Comparison of ENCODE assay signal across 8 cellular contexts in genomic region chr1:48470506-48470905, GRCh38. TPM values are rescaled to one million over a fixed set of nuclear protein-coding genes. Genes with fewer than 3 reads are reported as not detected.
A peak's percentile ranks its signal among the peaks of the same experiment; 100 is the strongest.
DNase-seq lines count a peak whose midpoint lies in the region; ATAC-seq and TF ChIP-seq lines count a peak whose summit lies in the region.

No MANE protein-coding gene starts in this region.

- H4K20me1 ChIP-seq in fibroblast of lung (ENCODE audit: control insufficient read depth, extremely low read depth, insufficient read depth, low read length) (no peaks in the 10 kb centered on the region), neural progenitor cell (ENCODE audit: low read depth) (no peaks in the 10 kb centered on the region)

- peak overlapping the region; percentile 4 to 79 (median 76) for H3K4me3 ChIP-seq in fibroblast of lung (replicated peaks in 1 of 4; ENCODE audit: control extremely low read depth in 1 of 4, insufficient read depth in 1 of 4, low read depth in 3 of 4, low read length in 4 of 4)
- peak overlapping the region; percentile 72 for H3K4me3 ChIP-seq in neural progenitor cell

- in situ Hi-C loops in SK-MEL-5 (cut with HindIII; ENCODE audit: low pct_unique_long_range_greater_than_20kb, low sequenced_read_pairs), result no loop called here

- H3K27ac Mint-ChIP-seq in Calu3 (ENCODE audit: unreplicated experiment) (peak overlapping the region; percentile 87), neural progenitor cell (no peak overlapping the region)

- H3K4me1 ChIP-seq in fibroblast of lung (ENCODE audit: control insufficient read depth, extremely low read depth, insufficient read depth, low read length) (no peaks in the 10 kb centered on the region), neural progenitor cell (peaks cover 22% of the 10 kb centered on the region)

- H3K4me2 ChIP-seq in fibroblast of lung (ENCODE audit: extremely low read depth, insufficient read depth, low read length) (peak overlapping the region; percentile 76), neural progenitor cell (peak overlapping the region; percentile 85)

- H3K27ac ChIP-seq in fibroblast of lung (ENCODE audit: insufficient read depth, low read length), result peak overlapping the region; percentile 27
- no peak overlapping the region for H3K27ac ChIP-seq in neural progenitor cell

- H3K27me3 Mint-ChIP-seq in Calu3 (ENCODE audit: unreplicated experiment) (no peaks in the 10 kb centered on the region), neural progenitor cell (ENCODE audit: insufficient read depth, low read depth) (no peaks in the 10 kb centered on the region)

- ATAC-seq in GM19452 (IDR thresholded peaks at IDR 0.05; ENCODE audit: unreplicated experiment) (no peak), GM18907 (IDR thresholded peaks at IDR 0.05; ENCODE audit: unreplicated experiment) (no peak), HG03354 (IDR thresholded peaks at IDR 0.05; ENCODE audit: poor library complexity, severe bottlenecking, unreplicated experiment) (no peak)

- H3K9ac ChIP-seq in fibroblast of lung (ENCODE audit: insufficient read depth, low read length) (no peak overlapping the region), neural progenitor cell (no peak overlapping the region)

- no TSS peak for BruUV-seq in Calu3 (replicated peaks; lab: Mats Ljungman, UMichigan)

- H3K36me3 ChIP-seq in fibroblast of lung (ENCODE audit: control insufficient read depth, insufficient read depth, low read length), result no peaks in the 10 kb centered on the region
- no peaks in the 10 kb centered on the region for H3K36me3 ChIP-seq in neural progenitor cell

- DNase-seq in Calu3 (peak; percentile 22), SK-MEL-5 (ENCODE audit: low read depth, low spot score) (peak; percentile 62), fibroblast of lung (ENCODE audit: low read depth in 2 of 2) (peak; percentile 37 to 47), neural progenitor cell (ENCODE audit: low spot score) (peak; percentile 42)
- no peak for DNase-seq in stimulated activated CD4-positive, alpha-beta T cell treated with anti-CD3 and anti-CD28 coated beads, Interleukin-2, amount 100 ng/mL, for 24 hours

- intact Hi-C loops in Calu3 (cut with micrococcal nuclease; ENCODE audit: unreplicated experiment), result no loop called here

- H3K9me3 Mint-ChIP-seq in Calu3 (ENCODE audit: low read depth, unreplicated experiment), result peaks cover 2% of the 10 kb centered on the region
- H3K9me3 Mint-ChIP-seq in neural progenitor cell, result peaks cover 7% of the 10 kb centered on the region

- H3K27me3 ChIP-seq in fibroblast of lung (ENCODE audit: control insufficient read depth, insufficient read depth, low read length) (no peaks in the 10 kb centered on the region), neural progenitor cell (no peaks in the 10 kb centered on the region)

- peaks cover 24% of the 10 kb centered on the region for H3K36me3 Mint-ChIP-seq in Calu3 (ENCODE audit: insufficient read depth, unreplicated experiment)
- H3K36me3 Mint-ChIP-seq in neural progenitor cell, result peaks cover 5% of the 10 kb centered on the region

- H3K4me3 Mint-ChIP-seq in Calu3 (ENCODE audit: low read depth, unreplicated experiment), result peak overlapping the region; percentile 90
- peak overlapping the region; percentile 95 for H3K4me3 Mint-ChIP-seq in neural progenitor cell

- H2AFZ ChIP-seq in fibroblast of lung (ENCODE audit: low read length), result peak overlapping the region; percentile 1
- no peak overlapping the region for H2AFZ ChIP-seq in neural progenitor cell (replicated peaks)

- no peaks in the 10 kb centered on the region for H3K9me3 ChIP-seq in fibroblast of lung (ENCODE audit: control insufficient read depth, insufficient read depth, low read depth, low read length)
- H3K9me3 ChIP-seq in neural progenitor cell (ENCODE audit: low read depth), result no peaks in the 10 kb centered on the region

- H3K79me2 ChIP-seq in fibroblast of lung (ENCODE audit: control insufficient read depth, insufficient read depth, low read length), result no peaks in the 10 kb centered on the region
- peaks cover 45% of the 10 kb centered on the region for H3K79me2 ChIP-seq in neural progenitor cell (ENCODE audit: low read depth)

- CTCF ChIA-PET in Calu3 (lab: Charles Lee), result interaction anchor here (0.6 to 1.1 kb wide), 3 partner anchors 27 to 267 kb away, joined by 3 to 4 read pairs (median 4); no protein-coding TSS in a partner anchor

- peaks cover 22% of the 10 kb centered on the region for H3K4me1 Mint-ChIP-seq in Calu3 (ENCODE audit: low read depth, unreplicated experiment)
- H3K4me1 Mint-ChIP-seq in neural progenitor cell, result peaks cover 33% of the 10 kb centered on the region

- TF ChIP-seq CTCF in Calu3 (IDR thresholded peaks at IDR 0.05; ENCODE audit: unreplicated experiment) (no peak), fibroblast of lung (conservative IDR thresholded peaks at IDR 0.05 in 1 of 2, IDR thresholded peaks at IDR 0.05 in 1 of 2; ENCODE audit: low read depth in 1 of 2, low read length in 2 of 2) (peak in 1 of 2 donors; percentile 1), neural progenitor cell (IDR thresholded peaks at IDR 0.05) (no peak)

- peaks cover 19% of the 10 kb centered on the region for H3F3A ChIP-seq in neural progenitor cell (ENCODE audit: low read depth)

RNA-seq across cellular contexts. Expression of gene SPATA6, which starts 1.5 kb away (rescaled TPM):
- 7.1 and 15.7 TPM in 2 replicates for total RNA-seq in Calu3 (2022)
- total RNA-seq in SK-MEL-5 (2014; rRNA removed; shearing (Covaris generic)), result 6.5 and 6.8 TPM in 2 replicates
- polyA plus RNA-seq in SK-MEL-5 (2015; cell fraction: cytosol; rRNA removed), result 5.5 and 8.9 TPM in 2 replicates
- 14.8 and 17.6 TPM in 2 replicates for polyA plus RNA-seq in SK-MEL-5 (2015; cell fraction: nucleus; rRNA removed)
- total RNA-seq in fibroblast of lung, result 7.4 and 8.9 TPM in 2 replicates
- polyA plus RNA-seq in fibroblast of lung, result 5.5 and 6.8 TPM in 2 replicates
- 5.3 and 5.4 TPM in 2 replicates for polyA plus RNA-seq in fibroblast of lung (2012)
- polyA minus RNA-seq in fibroblast of lung (ENCODE audit: low replicate concordance), result 0.27 and 4.2 TPM in 2 replicates
- 18.2 and 33.5 TPM in 2 replicates for total RNA-seq in neural progenitor cell (ENCODE audit: low replicate concordance)

Comparison
In these comparisons a context has a peak if more than half of its experiments do, and no peak if none do; other contexts are left out.
1. DNase-seq: peak in Calu3 (single experiment), SK-MEL-5 (single experiment), fibroblast of lung (2 of 2) and neural progenitor cell (single experiment); none in stimulated activated CD4-positive, alpha-beta T cell treated with anti-CD3 and anti-CD28 coated beads, Interleukin-2, amount 100 ng/mL, for 24 hours (0 of 2).